ENCODE assay signal across 1 cellular context in genomic region chr6:34269658-34270341, GRCh38.
TF ChIP-seq lines count a peak whose summit lies in the region.

No MANE protein-coding gene starts in this region.

TF ChIP-seq in HEK293, 187 proteins besides CTCF, POLR2A, EP300 and RAD21:
- peak; percentile 55 for TF ChIP-seq ZFHX2 (tag by site-specific recombination; conservative IDR thresholded peaks at IDR 0.05)
- peak; percentile 52; the same call in 1 of the 2 replicates for TF ChIP-seq EGR2 (tag by site-specific recombination; IDR thresholded peaks at IDR 0.05; ENCODE audit: low read depth)
